12 cellular contexts compared by ENCODE assay signal in genomic region chr16:75653926-75654325, GRCh38. TPM values are rescaled to one million over a fixed set of nuclear protein-coding genes. Genes with fewer than 3 reads are reported as not detected.
DNase-seq lines count a peak whose midpoint lies in the region; ATAC-seq and TF ChIP-seq lines count a peak whose summit lies in the region.
"Had no signal": no experiment of that assay in that cellular context is flagged by ENCODE, and none has a peak within 500 bp of the region (broad histone marks: within the 10 kb centered on the region; RNA-seq: fewer than 3 reads in every experiment).

No MANE protein-coding gene starts in this region.

- H3K27me3 Mint-ChIP-seq in osteocyte (ENCODE audit: unreplicated experiment) = no peaks in the 10 kb centered on the region
- H3K27me3 Mint-ChIP-seq: dendritic cell treated with granulocyte-macrophage colony-stimulating factor and Interleukin-4, amounts not matched to agents 40 ng/mL and 50 ng/mL, for 4 days had no signal

- H3K4me3 Mint-ChIP-seq in osteocyte (ENCODE audit: unreplicated experiment) = no peak overlapping the region
- H3K4me3 Mint-ChIP-seq: dendritic cell treated with granulocyte-macrophage colony-stimulating factor and Interleukin-4, amounts not matched to agents 40 ng/mL and 50 ng/mL, for 4 days had no signal

- no peak for TF ChIP-seq CTCF in osteocyte (IDR thresholded peaks at IDR 0.05)

- ATAC-seq in HG03565 (IDR thresholded peaks at IDR 0.05; ENCODE audit: unreplicated experiment) = no peak

- peaks cover 45% of the 10 kb centered on the region for H3K4me1 Mint-ChIP-seq in osteocyte (ENCODE audit: unreplicated experiment)

- H3K36me3 Mint-ChIP-seq in osteocyte (ENCODE audit: unreplicated experiment) = peaks cover 38% of the 10 kb centered on the region

- peak overlapping the region; percentile 73 for H3K27ac Mint-ChIP-seq in osteocyte (ENCODE audit: unreplicated experiment)
- H3K27ac Mint-ChIP-seq: dendritic cell treated with granulocyte-macrophage colony-stimulating factor and Interleukin-4, amounts not matched to agents 40 ng/mL and 50 ng/mL, for 4 days had no signal

- H3K9me3 Mint-ChIP-seq in osteocyte (ENCODE audit: unreplicated experiment) = no peaks in the 10 kb centered on the region
- H3K9me3 Mint-ChIP-seq: dendritic cell treated with granulocyte-macrophage colony-stimulating factor and Interleukin-4, amounts not matched to agents 40 ng/mL and 50 ng/mL, for 4 days had no signal

- DNase-seq in EH (ENCODE audit: low read depth) (peak; percentile 91), NCI-H2171 treated with DMSO at 0.1 percent for 48 hours (lab: John Stamatoyannopoulos, UW) (peak; percentile 70), dedifferentiated amniotic fluid mesenchymal stem cell (ENCODE audit: extremely low spot score) (peak; percentile 79), osteocyte (ENCODE audit: extremely low spot score, unreplicated experiment) (no peak), NCI-H526 (lab: John Stamatoyannopoulos, UW) (no peak), NOMO-1 treated with DMSO at 0.1 percent for 48 hours (lab: John Stamatoyannopoulos, UW; ENCODE audit: unreplicated experiment) (no peak)
- DNase-seq: Kasumi-1; stimulated activated CD4-positive, alpha-beta T cell treated with anti-CD3 and anti-CD28 coated beads, Interleukin-2, amount 100 ng/mL, for 24 hours; T-helper 9 cell had no signal

RNA-seq across cellular contexts. Expression of gene TERF2IP, which starts 6.4 kb away (rescaled TPM):
- 65.8 and 66.4 TPM in 2 replicates for total RNA-seq in osteocyte

RNA-seq across cellular contexts. Expression of gene KARS1, which starts 6.5 kb away (rescaled TPM):
- 104 and 108 TPM in 2 replicates for total RNA-seq in osteocyte

RNA-seq across cellular contexts. Expression of gene CPHXL2, which starts 22.9 kb away (rescaled TPM):
- not detected in 2 replicates for total RNA-seq in osteocyte
- total RNA-seq: liver had no signal

RNA-seq across cellular contexts. Expression of gene ADAT1, which starts 30.8 kb away (rescaled TPM):
- total RNA-seq in osteocyte = 55.0 and 55.9 TPM in 2 replicates

RNA-seq across cellular contexts. Expression of gene DUXB, which starts 47.3 kb away (rescaled TPM):
- not detected in 2 replicates for total RNA-seq in osteocyte

Comparison
In these comparisons a context has a peak if more than half of its experiments do, and no peak if none do; other contexts are left out.
1. DNase-seq: peak in EH (single experiment), NCI-H2171 treated with DMSO at 0.1 percent for 48 hours (single experiment) and dedifferentiated amniotic fluid mesenchymal stem cell (single experiment); none in osteocyte (single experiment), NCI-H526 (0 of 2) and NOMO-1 treated with DMSO at 0.1 percent for 48 hours (single experiment).